Comparison of ENCODE assay signal across 1 cellular context in the genomic region with DNA sequence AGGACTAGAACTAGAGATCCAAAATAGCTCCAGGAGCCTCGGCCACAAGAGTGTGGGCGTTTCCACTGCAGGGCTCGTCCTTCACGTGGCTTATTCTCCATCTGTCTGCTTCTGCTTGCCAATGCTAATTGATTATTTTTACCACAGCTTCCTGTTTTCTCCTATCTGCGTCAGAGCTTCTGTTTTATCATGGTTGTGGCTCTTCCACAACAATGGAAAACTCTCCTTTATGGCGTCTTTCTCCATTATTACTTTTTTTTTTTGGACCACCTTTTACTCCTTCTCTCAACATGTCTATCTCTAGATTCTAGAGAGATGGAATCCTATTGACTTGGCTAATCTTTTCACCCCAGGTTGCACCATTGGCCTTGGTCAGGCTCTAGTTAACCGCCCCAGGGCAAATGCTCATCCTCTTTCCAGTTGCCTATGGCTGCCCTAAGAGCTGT.
TF ChIP-seq lines count a peak whose summit lies in the region.

No MANE protein-coding gene starts in this region.

TF ChIP-seq in K562, 482 proteins besides CTCF, POLR2A, EP300 and RAD21 (continued from another document and continues in another):
- TF ChIP-seq, protein P1, sequence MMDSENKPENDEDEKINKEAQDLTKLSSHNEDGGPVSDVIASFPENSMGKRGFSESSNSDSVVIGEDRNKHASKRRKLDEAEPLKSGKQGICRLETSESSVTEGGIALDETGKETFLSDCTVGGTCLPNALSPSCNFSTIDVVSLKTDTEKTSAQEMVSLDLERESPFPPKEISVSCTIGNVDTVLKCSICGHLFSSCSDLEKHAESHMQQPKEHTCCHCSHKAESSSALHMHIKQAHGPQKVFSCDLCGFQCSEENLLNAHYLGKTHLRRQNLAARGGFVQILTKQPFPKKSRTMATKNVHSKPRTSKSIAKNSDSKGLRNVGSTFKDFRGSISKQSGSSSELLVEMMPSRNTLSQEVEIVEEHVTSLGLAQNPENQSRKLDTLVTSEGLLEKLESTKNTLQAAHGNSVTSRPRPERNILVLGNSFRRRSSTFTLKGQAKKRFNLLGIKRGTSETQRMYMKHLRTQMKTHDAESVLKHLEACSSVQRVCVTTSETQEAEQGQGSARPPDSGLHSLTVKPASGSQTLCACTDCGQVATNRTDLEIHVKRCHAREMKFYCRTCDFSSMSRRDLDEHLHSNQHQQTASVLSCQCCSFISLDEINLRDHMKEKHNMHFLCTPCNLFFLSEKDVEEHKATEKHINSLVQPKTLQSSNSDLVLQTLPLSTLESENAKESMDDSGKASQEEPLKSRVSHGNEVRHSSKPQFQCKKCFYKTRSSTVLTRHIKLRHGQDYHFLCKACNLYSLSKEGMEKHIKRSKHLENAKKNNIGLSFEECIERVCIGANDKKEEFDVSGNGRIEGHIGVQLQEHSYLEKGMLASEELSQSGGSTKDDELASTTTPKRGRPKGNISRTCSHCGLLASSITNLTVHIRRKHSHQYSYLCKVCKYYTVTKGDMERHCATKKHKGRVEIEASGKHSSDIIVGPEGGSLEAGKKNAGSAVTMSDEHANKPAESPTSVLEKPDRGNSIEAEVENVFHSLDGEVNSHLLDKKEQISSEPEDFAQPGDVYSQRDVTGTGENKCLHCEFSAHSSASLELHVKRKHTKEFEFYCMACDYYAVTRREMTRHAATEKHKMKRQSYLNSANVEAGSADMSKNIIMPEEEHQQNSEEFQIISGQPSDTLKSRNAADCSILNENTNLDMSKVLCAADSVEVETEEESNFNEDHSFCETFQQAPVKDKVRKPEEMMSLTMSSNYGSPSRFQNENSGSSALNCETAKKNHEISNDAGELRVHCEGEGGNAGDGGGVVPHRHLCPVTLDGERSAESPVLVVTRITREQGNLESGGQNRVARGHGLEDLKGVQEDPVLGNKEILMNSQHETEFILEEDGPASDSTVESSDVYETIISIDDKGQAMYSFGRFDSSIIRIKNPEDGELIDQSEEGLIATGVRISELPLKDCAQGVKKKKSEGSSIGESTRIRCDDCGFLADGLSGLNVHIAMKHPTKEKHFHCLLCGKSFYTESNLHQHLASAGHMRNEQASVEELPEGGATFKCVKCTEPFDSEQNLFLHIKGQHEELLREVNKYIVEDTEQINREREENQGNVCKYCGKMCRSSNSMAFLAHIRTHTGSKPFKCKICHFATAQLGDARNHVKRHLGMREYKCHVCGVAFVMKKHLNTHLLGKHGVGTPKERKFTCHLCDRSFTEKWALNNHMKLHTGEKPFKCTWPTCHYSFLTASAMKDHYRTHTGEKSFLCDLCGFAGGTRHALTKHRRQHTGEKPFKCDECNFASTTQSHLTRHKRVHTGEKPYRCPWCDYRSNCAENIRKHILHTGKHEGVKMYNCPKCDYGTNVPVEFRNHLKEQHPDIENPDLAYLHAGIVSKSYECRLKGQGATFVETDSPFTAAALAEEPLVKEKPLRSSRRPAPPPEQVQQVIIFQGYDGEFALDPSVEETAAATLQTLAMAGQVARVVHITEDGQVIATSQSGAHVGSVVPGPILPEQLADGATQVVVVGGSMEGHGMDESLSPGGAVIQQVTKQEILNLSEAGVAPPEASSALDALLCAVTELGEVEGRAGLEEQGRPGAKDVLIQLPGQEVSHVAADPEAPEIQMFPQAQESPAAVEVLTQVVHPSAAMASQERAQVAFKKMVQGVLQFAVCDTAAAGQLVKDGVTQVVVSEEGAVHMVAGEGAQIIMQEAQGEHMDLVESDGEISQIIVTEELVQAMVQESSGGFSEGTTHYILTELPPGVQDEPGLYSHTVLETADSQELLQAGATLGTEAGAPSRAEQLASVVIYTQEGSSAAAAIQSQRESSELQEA (IDR thresholded peaks at IDR 0.05; ENCODE audit: low read depth), result no peak
- TF ChIP-seq MEIS2 (IDR thresholded peaks at IDR 0.05; ENCODE audit: partially characterized antibody), result peak; percentile 41
- TF ChIP-seq FOXA3 (CRISPR knock-in tag; conservative IDR thresholded peaks at IDR 0.05 in 1 of 2, IDR thresholded peaks at IDR 0.05 in 1 of 2), result peak; percentile 65 to 74; a peak in 2 of 4 replicates
- no peak for TF ChIP-seq ELF1 (tag; IDR thresholded peaks at IDR 0.05)
- TF ChIP-seq SMARCE1 (IDR thresholded peaks at IDR 0.05), result peak; percentile 43; the same call in 1 of the 2 replicates
- no peak for TF ChIP-seq KAT2B (IDR thresholded peaks at IDR 0.05; ENCODE audit: low read depth, low read length)
- TF ChIP-seq GATAD2B (IDR thresholded peaks at IDR 0.05; ENCODE audit: borderline replicate concordance), result no peak
- no peak for TF ChIP-seq HNRNPLL (IDR thresholded peaks at IDR 0.05; ENCODE audit: low read depth, low read length, poor library complexity, severe bottlenecking)
- TF ChIP-seq, protein P2, sequence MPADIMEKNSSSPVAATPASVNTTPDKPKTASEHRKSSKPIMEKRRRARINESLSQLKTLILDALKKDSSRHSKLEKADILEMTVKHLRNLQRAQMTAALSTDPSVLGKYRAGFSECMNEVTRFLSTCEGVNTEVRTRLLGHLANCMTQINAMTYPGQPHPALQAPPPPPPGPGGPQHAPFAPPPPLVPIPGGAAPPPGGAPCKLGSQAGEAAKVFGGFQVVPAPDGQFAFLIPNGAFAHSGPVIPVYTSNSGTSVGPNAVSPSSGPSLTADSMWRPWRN (IDR thresholded peaks at IDR 0.05; ENCODE audit: low read depth), result peak; percentile 54; the same call in 1 of the 2 replicates
- TF ChIP-seq BRF1 (IDR thresholded peaks at IDR 0.05; ENCODE audit: borderline replicate concordance, extremely low read depth, insufficient read length), result no peak
- no peak for TF ChIP-seq CREB1 (IDR thresholded peaks at IDR 0.05)
- TF ChIP-seq CREB1 (CRISPR knock-in tag; IDR thresholded peaks at IDR 0.05), result no peak
- TF ChIP-seq RBFOX2 (IDR thresholded peaks at IDR 0.05; ENCODE audit: low read depth, low read length), result no peak
- TF ChIP-seq KLF16 (IDR thresholded peaks at IDR 0.05), result 0 out of 2 replicates have a peak, but pooled peaks have one; percentile 49
- TF ChIP-seq, protein P3, sequence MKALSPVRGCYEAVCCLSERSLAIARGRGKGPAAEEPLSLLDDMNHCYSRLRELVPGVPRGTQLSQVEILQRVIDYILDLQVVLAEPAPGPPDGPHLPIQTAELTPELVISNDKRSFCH (CRISPR knock-in tag; IDR thresholded peaks at IDR 0.05), result no peak
- TF ChIP-seq, protein P3 (tag; IDR thresholded peaks at IDR 0.05), result peak; percentile 88
- TF ChIP-seq, protein P4, sequence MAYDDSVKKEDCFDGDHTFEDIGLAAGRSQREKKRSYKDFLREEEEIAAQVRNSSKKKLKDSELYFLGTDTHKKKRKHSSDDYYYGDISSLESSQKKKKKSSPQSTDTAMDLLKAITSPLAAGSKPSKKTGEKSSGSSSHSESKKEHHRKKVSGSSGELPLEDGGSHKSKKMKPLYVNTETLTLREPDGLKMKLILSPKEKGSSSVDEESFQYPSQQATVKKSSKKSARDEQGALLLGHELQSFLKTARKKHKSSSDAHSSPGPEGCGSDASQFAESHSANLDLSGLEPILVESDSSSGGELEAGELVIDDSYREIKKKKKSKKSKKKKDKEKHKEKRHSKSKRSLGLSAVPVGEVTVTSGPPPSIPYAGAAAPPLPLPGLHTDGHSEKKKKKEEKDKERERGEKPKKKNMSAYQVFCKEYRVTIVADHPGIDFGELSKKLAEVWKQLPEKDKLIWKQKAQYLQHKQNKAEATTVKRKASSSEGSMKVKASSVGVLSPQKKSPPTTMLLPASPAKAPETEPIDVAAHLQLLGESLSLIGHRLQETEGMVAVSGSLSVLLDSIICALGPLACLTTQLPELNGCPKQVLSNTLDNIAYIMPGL (CRISPR knock-in tag; IDR thresholded peaks at IDR 0.05), result no peak
- TF ChIP-seq, protein P5, sequence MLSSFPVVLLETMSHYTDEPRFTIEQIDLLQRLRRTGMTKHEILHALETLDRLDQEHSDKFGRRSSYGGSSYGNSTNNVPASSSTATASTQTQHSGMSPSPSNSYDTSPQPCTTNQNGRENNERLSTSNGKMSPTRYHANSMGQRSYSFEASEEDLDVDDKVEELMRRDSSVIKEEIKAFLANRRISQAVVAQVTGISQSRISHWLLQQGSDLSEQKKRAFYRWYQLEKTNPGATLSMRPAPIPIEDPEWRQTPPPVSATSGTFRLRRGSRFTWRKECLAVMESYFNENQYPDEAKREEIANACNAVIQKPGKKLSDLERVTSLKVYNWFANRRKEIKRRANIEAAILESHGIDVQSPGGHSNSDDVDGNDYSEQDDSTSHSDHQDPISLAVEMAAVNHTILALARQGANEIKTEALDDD (IDR thresholded peaks at IDR 0.05), result peak; percentile 55; the same call in 1 of the 2 replicates
- no peak for TF ChIP-seq ZNF551 (CRISPR knock-in tag; IDR thresholded peaks at IDR 0.05)
- TF ChIP-seq HDAC2 (IDR thresholded peaks at IDR 0.05), result no peak
- TF ChIP-seq ZKSCAN8 (CRISPR knock-in tag; IDR thresholded peaks at IDR 0.05), result peak; percentile 55; the same call in 1 of the 2 replicates
- TF ChIP-seq CBFA2T3 (IDR thresholded peaks at IDR 0.05), result peak; percentile 82
- peak; percentile 74 for TF ChIP-seq ZNF311 (CRISPR knock-in tag; IDR thresholded peaks at IDR 0.05)
- no peak for TF ChIP-seq EHMT2 (IDR thresholded peaks at IDR 0.05)
- TF ChIP-seq CXXC5 (CRISPR knock-in tag; IDR thresholded peaks at IDR 0.05), result peak; percentile 71
- no peak for TF ChIP-seq TARDBP (IDR thresholded peaks at IDR 0.05)
- TF ChIP-seq, protein P6, sequence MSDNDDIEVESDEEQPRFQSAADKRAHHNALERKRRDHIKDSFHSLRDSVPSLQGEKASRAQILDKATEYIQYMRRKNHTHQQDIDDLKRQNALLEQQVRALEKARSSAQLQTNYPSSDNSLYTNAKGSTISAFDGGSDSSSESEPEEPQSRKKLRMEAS (CRISPR knock-in tag; IDR thresholded peaks at IDR 0.05), result peak; percentile 48; the same call in 1 of the 2 replicates
- TF ChIP-seq, protein P7, sequence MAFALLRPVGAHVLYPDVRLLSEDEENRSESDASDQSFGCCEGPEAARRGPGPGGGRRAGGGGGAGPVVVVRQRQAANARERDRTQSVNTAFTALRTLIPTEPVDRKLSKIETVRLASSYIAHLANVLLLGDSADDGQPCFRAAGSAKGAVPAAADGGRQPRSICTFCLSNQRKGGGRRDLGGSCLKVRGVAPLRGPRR (CRISPR knock-in tag; IDR thresholded peaks at IDR 0.05), result no peak
- TF ChIP-seq ZBED1 (IDR thresholded peaks at IDR 0.05), result no peak
- peak; percentile 39 for TF ChIP-seq MTA2 (IDR thresholded peaks at IDR 0.05; ENCODE audit: low read depth)
- no peak for TF ChIP-seq CBX2 (IDR thresholded peaks at IDR 0.05; ENCODE audit: insufficient read depth, low read length, poor library complexity, severe bottlenecking)
- no peak for TF ChIP-seq ZNF384 (IDR thresholded peaks at IDR 0.05; ENCODE audit: low read depth, low read length)
- TF ChIP-seq MCM3 (IDR thresholded peaks at IDR 0.05), result no peak
- TF ChIP-seq STAG1 (CRISPR knock-in tag; IDR thresholded peaks at IDR 0.05; ENCODE audit: borderline replicate concordance), result no peak
- TF ChIP-seq ARID1B (IDR thresholded peaks at IDR 0.05), result peak; percentile 70
- TF ChIP-seq, protein P8, sequence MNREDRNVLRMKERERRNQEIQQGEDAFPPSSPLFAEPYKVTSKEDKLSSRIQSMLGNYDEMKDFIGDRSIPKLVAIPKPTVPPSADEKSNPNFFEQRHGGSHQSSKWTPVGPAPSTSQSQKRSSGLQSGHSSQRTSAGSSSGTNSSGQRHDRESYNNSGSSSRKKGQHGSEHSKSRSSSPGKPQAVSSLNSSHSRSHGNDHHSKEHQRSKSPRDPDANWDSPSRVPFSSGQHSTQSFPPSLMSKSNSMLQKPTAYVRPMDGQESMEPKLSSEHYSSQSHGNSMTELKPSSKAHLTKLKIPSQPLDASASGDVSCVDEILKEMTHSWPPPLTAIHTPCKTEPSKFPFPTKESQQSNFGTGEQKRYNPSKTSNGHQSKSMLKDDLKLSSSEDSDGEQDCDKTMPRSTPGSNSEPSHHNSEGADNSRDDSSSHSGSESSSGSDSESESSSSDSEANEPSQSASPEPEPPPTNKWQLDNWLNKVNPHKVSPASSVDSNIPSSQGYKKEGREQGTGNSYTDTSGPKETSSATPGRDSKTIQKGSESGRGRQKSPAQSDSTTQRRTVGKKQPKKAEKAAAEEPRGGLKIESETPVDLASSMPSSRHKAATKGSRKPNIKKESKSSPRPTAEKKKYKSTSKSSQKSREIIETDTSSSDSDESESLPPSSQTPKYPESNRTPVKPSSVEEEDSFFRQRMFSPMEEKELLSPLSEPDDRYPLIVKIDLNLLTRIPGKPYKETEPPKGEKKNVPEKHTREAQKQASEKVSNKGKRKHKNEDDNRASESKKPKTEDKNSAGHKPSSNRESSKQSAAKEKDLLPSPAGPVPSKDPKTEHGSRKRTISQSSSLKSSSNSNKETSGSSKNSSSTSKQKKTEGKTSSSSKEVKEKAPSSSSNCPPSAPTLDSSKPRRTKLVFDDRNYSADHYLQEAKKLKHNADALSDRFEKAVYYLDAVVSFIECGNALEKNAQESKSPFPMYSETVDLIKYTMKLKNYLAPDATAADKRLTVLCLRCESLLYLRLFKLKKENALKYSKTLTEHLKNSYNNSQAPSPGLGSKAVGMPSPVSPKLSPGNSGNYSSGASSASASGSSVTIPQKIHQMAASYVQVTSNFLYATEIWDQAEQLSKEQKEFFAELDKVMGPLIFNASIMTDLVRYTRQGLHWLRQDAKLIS (CRISPR knock-in tag; IDR thresholded peaks at IDR 0.05), result no peak
- TF ChIP-seq, protein P9, sequence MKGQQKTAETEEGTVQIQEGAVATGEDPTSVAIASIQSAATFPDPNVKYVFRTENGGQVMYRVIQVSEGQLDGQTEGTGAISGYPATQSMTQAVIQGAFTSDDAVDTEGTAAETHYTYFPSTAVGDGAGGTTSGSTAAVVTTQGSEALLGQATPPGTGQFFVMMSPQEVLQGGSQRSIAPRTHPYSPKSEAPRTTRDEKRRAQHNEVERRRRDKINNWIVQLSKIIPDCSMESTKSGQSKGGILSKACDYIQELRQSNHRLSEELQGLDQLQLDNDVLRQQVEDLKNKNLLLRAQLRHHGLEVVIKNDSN (CRISPR knock-in tag; IDR thresholded peaks at IDR 0.05), result peak; percentile 89
- TF ChIP-seq, protein P10, sequence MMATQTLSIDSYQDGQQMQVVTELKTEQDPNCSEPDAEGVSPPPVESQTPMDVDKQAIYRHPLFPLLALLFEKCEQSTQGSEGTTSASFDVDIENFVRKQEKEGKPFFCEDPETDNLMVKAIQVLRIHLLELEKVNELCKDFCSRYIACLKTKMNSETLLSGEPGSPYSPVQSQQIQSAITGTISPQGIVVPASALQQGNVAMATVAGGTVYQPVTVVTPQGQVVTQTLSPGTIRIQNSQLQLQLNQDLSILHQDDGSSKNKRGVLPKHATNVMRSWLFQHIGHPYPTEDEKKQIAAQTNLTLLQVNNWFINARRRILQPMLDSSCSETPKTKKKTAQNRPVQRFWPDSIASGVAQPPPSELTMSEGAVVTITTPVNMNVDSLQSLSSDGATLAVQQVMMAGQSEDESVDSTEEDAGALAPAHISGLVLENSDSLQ (IDR thresholded peaks at IDR 0.05), result no peak
- TF ChIP-seq ZNF316 (IDR thresholded peaks at IDR 0.05), result no peak
- peak; percentile 89 for TF ChIP-seq TCF3 (CRISPR knock-in tag; IDR thresholded peaks at IDR 0.05)
- TF ChIP-seq KAT7 (CRISPR knock-in tag; IDR thresholded peaks at IDR 0.05; ENCODE audit: borderline replicate concordance), result no peak
- peak; percentile 72; the same call in 1 of the 2 replicates for TF ChIP-seq PML (IDR thresholded peaks at IDR 0.05; ENCODE audit: low read length)
- TF ChIP-seq GABPB2 (CRISPR knock-in tag; conservative IDR thresholded peaks at IDR 0.05), result no peak
- TF ChIP-seq ASH1L (IDR thresholded peaks at IDR 0.05; ENCODE audit: borderline replicate concordance, low read depth, partially characterized antibody), result no peak
- no peak for TF ChIP-seq BCOR (IDR thresholded peaks at IDR 0.05)
- TF ChIP-seq KLF13 (tag; IDR thresholded peaks at IDR 0.05; ENCODE audit: borderline replicate concordance, low read depth), result no peak
